ENCODE assay signal across 7 cellular contexts in genomic region chr3:153163349-153164008, GRCh38.
DNase-seq lines count a peak whose midpoint lies in the region; ATAC-seq and TF ChIP-seq lines count a peak whose summit lies in the region.

No MANE protein-coding gene starts in this region.

- H3K27ac ChIP-seq in cingulate gyrus (ENCODE audit: low read depth, low read length): peak overlapping the region; percentile 19
- peak overlapping the region; percentile 92 to 94 for H3K27ac ChIP-seq in mucosa of rectum (ENCODE audit: low read depth in 2 of 2, low read length in 2 of 2)

- peaks cover 14% of the 10 kb centered on the region for H3K27me3 ChIP-seq in NT2/D1 (ENCODE audit: insufficient read depth, insufficient read length)
- H3K27me3 ChIP-seq in mucosa of rectum (ENCODE audit: control insufficient read depth in 2 of 2, insufficient read depth in 2 of 2, low read length in 2 of 2): no peaks in the 10 kb centered on the region

- H3K9ac ChIP-seq in NT2/D1 (ENCODE audit: insufficient read length, low read depth): peak overlapping the region; percentile 96
- H3K9ac ChIP-seq in mucosa of rectum (ENCODE audit: low read depth in 1 of 2, low read length in 2 of 2): peak overlapping the region; percentile 91 to 94

- DNase-seq in NT2/D1 (ENCODE audit: low read depth, low spot score): no peak
- DNase-seq in effector CD8-positive, alpha-beta T cell (lab: John Stamatoyannopoulos, UW): no peak

- no peaks in the 10 kb centered on the region for H3K4me1 ChIP-seq in NT2/D1 (ENCODE audit: insufficient read depth, insufficient read length)
- H3K4me1 ChIP-seq in mucosa of rectum (ENCODE audit: control insufficient read depth in 2 of 2, insufficient read depth in 2 of 2, low read length in 2 of 2): peaks cover 10 to 25% of the 10 kb centered on the region in 2 donors

- H3K9me3 ChIP-seq in NT2/D1 (ENCODE audit: insufficient read depth, low read length) (no peaks in the 10 kb centered on the region), mucosa of rectum (ENCODE audit: control insufficient read depth in 2 of 2, low read length in 2 of 2) (no peaks in the 10 kb centered on the region)

- peak overlapping the region; percentile 95 for H3K4me3 ChIP-seq in GM12875 (ENCODE audit: low read depth, low read length)
- peak overlapping the region; percentile 93 for H3K4me3 ChIP-seq in NT2/D1 (ENCODE audit: insufficient read length, low read depth)
- H3K4me3 ChIP-seq in mucosa of rectum (ENCODE audit: low read length in 2 of 2): peak overlapping the region; percentile 96 to 97

- ATAC-seq in GM21515 (IDR thresholded peaks at IDR 0.05; ENCODE audit: unreplicated experiment) (no peak), GM21423 (IDR thresholded peaks at IDR 0.05; ENCODE audit: unreplicated experiment) (no peak)

- H3K36me3 ChIP-seq in NT2/D1 (ENCODE audit: insufficient read depth, insufficient read length, low read length) (peaks cover 26% of the 10 kb centered on the region), mucosa of rectum (ENCODE audit: control insufficient read depth in 2 of 2, insufficient read depth in 2 of 2, low read length in 2 of 2) (peaks cover 0 to 2% of the 10 kb centered on the region in 2 donors)

- TF ChIP-seq CTCF in GM12875 (IDR thresholded peaks at IDR 0.05; ENCODE audit: borderline replicate concordance, insufficient read depth, low read depth, low read length): no peak
